23 cellular contexts compared by ENCODE assay signal in genomic region chr17:73257516-73257915, GRCh38. TPM values are rescaled to one million over a fixed set of nuclear protein-coding genes. Genes with fewer than 3 reads are reported as not detected.
DNase-seq lines count a peak whose midpoint lies in the region; ATAC-seq and TF ChIP-seq lines count a peak whose summit lies in the region.
"Had no signal": no experiment of that assay in that cellular context is flagged by ENCODE, and none has a peak within 500 bp of the region (broad histone marks: within the 10 kb centered on the region; RNA-seq: fewer than 3 reads in every experiment).

No MANE protein-coding gene starts in this region.

- H3K27me3 ChIP-seq in H7 (ENCODE audit: control insufficient read depth, insufficient read depth, low read length) (no peaks in the 10 kb centered on the region), testis (no peaks in the 10 kb centered on the region)
- H3K27me3 ChIP-seq: Peyer's patch had no signal

- H3K27ac ChIP-seq in testis: no peak overlapping the region
- H3K27ac ChIP-seq: Peyer's patch had no signal

- peaks cover 16% of the 10 kb centered on the region for H3K4me1 ChIP-seq in testis
- H3K4me1 ChIP-seq: Caco-2 had no signal

- WGBS in testis, 2 donors: 84 to 88% methylated on average over 6 of the region's 6 CpGs

- DNase-seq in H7 (peak; percentile 32), astrocyte of the hippocampus (ENCODE audit: low read depth, low spot score) (peak; percentile 41), kidney tubule cell (ENCODE audit: low spot score) (peak; percentile 9), testis (peak; percentile 51), NCI-H526 treated with DMSO at 0.1 percent for 48 hours (lab: John Stamatoyannopoulos, UW) (no peak), AG20443 (ENCODE audit: low spot score) (no peak)
- DNase-seq: C1 segment of cervical spinal cord; Caco-2; CD4-positive, alpha-beta memory T cell; DMS79 treated with DMSO at 0.1 percent for 48 hours; GOT3; KBM-7; NCI-H2029 treated with DMSO at 0.1 percent for 48 hours; NCI-H446 treated with DMSO at 0.1 percent for 48 hours; NCI-H69; OCI-M1; Peyer's patch; SHP77 treated with DMSO at 0.1 percent for 48 hours; T-helper 1 cell had no signal

- intact Hi-C loops in testis (cut with DNase I; ENCODE audit: low total_unique reads): loop anchor here (5.0 kb wide), 1 partner anchor 110 kb away; no protein-coding TSS in a partner anchor

- H3K4me3 ChIP-seq in H7 (ENCODE audit: insufficient read depth, low read depth, low read length): no peak overlapping the region
- no peak overlapping the region for H3K4me3 ChIP-seq in testis
- H3K4me3 ChIP-seq: Peyer's patch had no signal

- TF ChIP-seq CTCF in testis (IDR thresholded peaks at IDR 0.05): no peak

- TF ChIP-seq POLR2A in testis (IDR thresholded peaks at IDR 0.05): no peak

- ATAC-seq in GM18498 (IDR thresholded peaks at IDR 0.05; ENCODE audit: unreplicated experiment) (no peak), GM21528 (IDR thresholded peaks at IDR 0.05; ENCODE audit: low FRiP score, unreplicated experiment) (no peak)

- H3K36me3 ChIP-seq in H7 (replicated peaks; ENCODE audit: control insufficient read depth, insufficient read depth, low read length) (no peaks in the 10 kb centered on the region), testis (ENCODE audit: low read depth, missing control alignments) (no peaks in the 10 kb centered on the region)
- H3K36me3 ChIP-seq: Peyer's patch had no signal

- H3K9me3 ChIP-seq in testis: no peaks in the 10 kb centered on the region
- H3K9me3 ChIP-seq: Caco-2, Peyer's patch had no signal

RNA-seq across cellular contexts. Expression of gene CPSF4L, which starts 4.2 kb away (rescaled TPM):
- total RNA-seq in H7 (2014; rRNA removed; shearing (Covaris generic)): not detected in 2 replicates
- under 1 TPM in 1 of 2 donors, not detected in 1; 0.94 TPM for total RNA-seq in testis
- 0.79 TPM for polyA plus RNA-seq in testis (ENCODE audit: insufficient read depth, low read depth, low replicate concordance)
- total RNA-seq: Caco-2; CD4-positive, alpha-beta memory T cell; LHCN-M2; MCF 10A; Peyer's patch had no signal
- polyA plus RNA-seq: CD4-positive, alpha-beta memory T cell had no signal

RNA-seq across cellular contexts. Expression of gene CDC42EP4, which starts 54.3 kb away (rescaled TPM):
- 30.7 and 32.7 TPM in 2 replicates for total RNA-seq in H7 (2014; rRNA removed; shearing (Covaris generic))
- total RNA-seq in testis: 100 to 1,000 TPM; 103 to 140 TPM
- 55.9 TPM for polyA plus RNA-seq in testis (ENCODE audit: insufficient read depth, low read depth, low replicate concordance)

Comparison
In these comparisons a context has a peak if more than half of its experiments do, and no peak if none do; other contexts are left out.
1. DNase-seq: peak in H7 (single experiment), astrocyte of the hippocampus (single experiment), kidney tubule cell (single experiment) and testis (single experiment); none in NCI-H526 treated with DMSO at 0.1 percent for 48 hours (single experiment) and AG20443 (single experiment).